Comparison of ENCODE assay signal across 19 cellular contexts in the genomic region with DNA sequence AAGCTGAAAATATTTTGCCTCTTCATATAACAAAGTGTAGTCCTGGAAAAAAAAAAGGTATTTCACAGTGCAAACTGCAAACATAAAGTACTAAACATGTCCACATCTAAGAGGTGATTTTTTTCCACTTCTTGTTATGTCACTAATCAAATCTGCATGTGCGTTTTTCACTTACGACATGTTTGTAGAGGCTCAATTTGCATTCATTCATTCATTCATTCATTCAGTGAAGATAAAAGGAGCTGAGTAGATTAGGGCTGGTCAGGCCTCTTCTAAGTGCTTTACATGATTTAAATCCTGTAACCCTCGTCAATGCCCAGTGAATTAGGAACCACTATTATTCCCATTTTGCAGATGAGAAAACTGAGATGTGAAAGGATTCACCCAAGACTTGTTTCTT.
DNase-seq lines count a peak whose midpoint lies in the region; ATAC-seq and TF ChIP-seq lines count a peak whose summit lies in the region.
"Had no signal": no experiment of that assay in that cellular context is flagged by ENCODE, and none has a peak within 500 bp of the region (broad histone marks: within the 10 kb centered on the region; RNA-seq: fewer than 3 reads in every experiment).

No MANE protein-coding gene starts in this region.

- peak overlapping the region; percentile 77 for H3K27ac ChIP-seq in left ventricle myocardium inferior (replicated peaks)
- H3K27ac ChIP-seq in heart left ventricle = peak overlapping the region in 2 of 12 donors; percentile 13 to 54
- peak overlapping the region; percentile 85 for H3K27ac ChIP-seq in RWPE2 (ENCODE audit: poor library complexity, severe bottlenecking)
- peak overlapping the region; percentile 62 for H3K27ac ChIP-seq in epithelial cell of prostate
- H3K27ac ChIP-seq: BLaER1, PC-9, SK-N-MC had no signal

- H3K4me1 ChIP-seq in left ventricle myocardium inferior = peaks cover 60% of the 10 kb centered on the region
- H3K4me1 ChIP-seq in heart left ventricle = peaks cover 0 to 33% (median 10%) of the 10 kb centered on the region in 12 donors
- peaks cover 55% of the 10 kb centered on the region for H3K4me1 ChIP-seq in RWPE2 (ENCODE audit: insufficient read depth, poor library complexity, severe bottlenecking)

- no peak for DNase-seq in left ventricle myocardium inferior
- no peak for DNase-seq in heart left ventricle
- DNase-seq in RWPE2 (ENCODE audit: low spot score) = no peak
- DNase-seq in epithelial cell of prostate (ENCODE audit: low read depth, low spot score) = no peak
- no peak for DNase-seq in SK-N-DZ (ENCODE audit: low spot score)
- DNase-seq in stimulated activated naive CD4-positive, alpha-beta T cell treated with Interleukin-2 at 50 U/mL for 16 hours (lab: John Stamatoyannopoulos, UW) = no peak
- DNase-seq: CD4-positive, CD25-positive, alpha-beta regulatory T cell; DND-41; GM23248; H7; NCI-H1048; NCI-H1694; NCI-H2227 treated with DMSO at 0.1 percent for 48 hours; NK-92 treated with Interleukin-12 subunit alpha and Interleukin-12 subunit beta, amount 100 ng/mL, for 24 hours; PC-9 had no signal

- 91 to 98% (median 95%) methylated on average over 3 of the region's 3 CpGs for WGBS in heart left ventricle, 4 donors

- intact Hi-C loops in left ventricle myocardium inferior (cut with micrococcal nuclease) (no loop called here), heart left ventricle (cut with DNase I) (loop anchor here in 4 of 10 donors (2.0 to 10.0 kb wide), 5 partner anchors 51 to 197 kb away; a partner anchor contains a TSS)

- TF ChIP-seq CTCF in left ventricle myocardium inferior (IDR thresholded peaks at IDR 0.05; ENCODE audit: borderline replicate concordance) (no peak), heart left ventricle (IDR thresholded peaks at IDR 0.05) (no peak), RWPE2 (IDR thresholded peaks at IDR 0.05; ENCODE audit: poor library complexity, severe bottlenecking) (no peak)

- ATAC-seq in heart left ventricle = no peak
- no peak for ATAC-seq in RWPE2 (ENCODE audit: low read depth)
- ATAC-seq in GM21367 (IDR thresholded peaks at IDR 0.05; ENCODE audit: unreplicated experiment) = no peak
- ATAC-seq: HepG2 had no signal

- no peaks in the 10 kb centered on the region for H3K27me3 ChIP-seq in left ventricle myocardium inferior (ENCODE audit: low read depth)
- no peaks in the 10 kb centered on the region for H3K27me3 ChIP-seq in heart left ventricle
- no peaks in the 10 kb centered on the region for H3K27me3 ChIP-seq in RWPE2 (ENCODE audit: insufficient read depth, poor library complexity, severe bottlenecking)
- H3K27me3 ChIP-seq: BLaER1 had no signal

- TF ChIP-seq POLR2A in heart left ventricle (IDR thresholded peaks at IDR 0.05) = no peak

- H3K36me3 ChIP-seq in left ventricle myocardium inferior = peaks cover 17% of the 10 kb centered on the region
- peaks cover 0 to 19% (median 3%) of the 10 kb centered on the region in 9 donors for H3K36me3 ChIP-seq in heart left ventricle
- H3K36me3 ChIP-seq in RWPE2 (ENCODE audit: low read depth) = peaks cover 52% of the 10 kb centered on the region

- H3K9me3 ChIP-seq in left ventricle myocardium inferior (replicated peaks) = no peaks in the 10 kb centered on the region
- H3K9me3 ChIP-seq in heart left ventricle = no peaks in the 10 kb centered on the region
- no peaks in the 10 kb centered on the region for H3K9me3 ChIP-seq in RWPE2 (ENCODE audit: severe bottlenecking)
- H3K9me3 ChIP-seq: BLaER1 had no signal

- H3K4me3 ChIP-seq in left ventricle myocardium inferior = no peak overlapping the region
- H3K4me3 ChIP-seq in heart left ventricle = no peak overlapping the region
- H3K4me3 ChIP-seq in RWPE2 (ENCODE audit: severe bottlenecking) = no peak overlapping the region
- H3K4me3 ChIP-seq: BLaER1, GM23248, PC-9, SK-N-MC had no signal
